Comparison of ENCODE assay signal across 18 cellular contexts in genomic region chr1:61639218-61639617, GRCh38.
DNase-seq lines count a peak whose midpoint lies in the region; ATAC-seq, FAIRE-seq and TF ChIP-seq lines count a peak whose summit lies in the region.
"Had no signal": no experiment of that assay in that cellular context is flagged by ENCODE, and none has a peak within 500 bp of the region (broad histone marks: within the 10 kb centered on the region; RNA-seq: fewer than 3 reads in every experiment).

No MANE protein-coding gene starts in this region.

- TF ChIP-seq CTCF in BE2C (IDR thresholded peaks at IDR 0.05; ENCODE audit: low read depth, low read length), result no peak
- TF ChIP-seq CTCF in H1 (IDR thresholded peaks at IDR 0.05; ENCODE audit: control extremely low read depth in 1 of 3, insufficient read depth in 1 of 3, low read depth in 1 of 3, low read length in 3 of 3), result no peak

- no peak overlapping the region for H4K8ac ChIP-seq in H1 (ENCODE audit: extremely low read depth, insufficient read depth, low read length)

- CTCF ChIA-PET in H1 (lab: Charles Lee; ENCODE audit: partially characterized antibody), result interaction anchor here (0.6 to 2.0 kb wide), 6 partner anchors 8 to 1668 kb away, joined by 3 to 8 read pairs (median 3); no protein-coding TSS in a partner anchor
- CTCF ChIA-PET in activated CD4-positive, alpha-beta T cell treated with anti-CD3 and anti-CD28 coated beads, Interleukin-2, amount 10 ng/mL, durations not matched to agents 7 days and 5 days (lab: Charles Lee), result no interaction called here

- no peak overlapping the region for H3K4me2 ChIP-seq in H1 (ENCODE audit: insufficient read depth in 1 of 2, low read depth in 2 of 2, low read length in 2 of 2)
- H3K4me2 ChIP-seq: GM23338 had no signal

- no peak overlapping the region for H2AK5ac ChIP-seq in H1 (ENCODE audit: low read depth, low read length)

- FAIRE-seq in H1 (lab: Jason Lieb, UNC) (no peak), RCC 7860 (lab: Jason Lieb, UNC) (no peak)

- H3K4me1 ChIP-seq in BE2C, result no peaks in the 10 kb centered on the region
- H3K4me1 ChIP-seq in H1 (replicated peaks in 1 of 4; ENCODE audit: control insufficient read depth in 3 of 4, insufficient read depth in 4 of 4, low read length in 3 of 4), result peaks cover 2 to 8% (median 6%) of the 10 kb centered on the region in 4 experiments; a peak in 3 of 7 replicates
- peaks cover 18% of the 10 kb centered on the region for H3K4me1 ChIP-seq in rectal smooth muscle tissue (ENCODE audit: control insufficient read depth, insufficient read depth, low read length)
- H3K4me1 ChIP-seq: psoas muscle had no signal

- H3K36me3 Mint-ChIP-seq in activated CD4-positive, alpha-beta T cell treated with anti-CD3 and anti-CD28 coated beads, Interleukin-2, amount 10 ng/mL, durations not matched to agents 7 days and 5 days (ENCODE audit: low read depth), result no peaks in the 10 kb centered on the region

- no peak overlapping the region for H2BK12ac ChIP-seq in H1 (ENCODE audit: low read depth, low read length)

- H3K9me3 ChIP-seq in BE2C, result no peaks in the 10 kb centered on the region
- H3K9me3 ChIP-seq in H1 (ENCODE audit: insufficient read depth in 2 of 2, low read depth in 1 of 2, low read length in 1 of 2), result no peaks in the 10 kb centered on the region
- H3K9me3 ChIP-seq: BLaER1 treated with 17β-estradiol and CSF1 and Interleukin-3, amounts not matched to agents 10 nM and 100 nM; psoas muscle had no signal

- no peaks in the 10 kb centered on the region for H3K79me1 ChIP-seq in H1 (ENCODE audit: low read depth, low read length)

- H3K4me3 Mint-ChIP-seq in activated CD4-positive, alpha-beta T cell treated with anti-CD3 and anti-CD28 coated beads, Interleukin-2, amount 10 ng/mL, durations not matched to agents 7 days and 5 days, result no peak overlapping the region
- H3K4me3 Mint-ChIP-seq: activated naive CD8-positive, alpha-beta T cell treated with anti-CD3 and anti-CD28 coated beads, Interleukin-2, amount 50 U/mL, for 24 hours; activated T-cell treated with anti-CD3 and anti-CD28 coated beads, Interleukin-2, amount 50 U/mL, for 4 hours; GM23338; T-helper 1 cell treated with Interleukin-12 subunit alpha and Interleukin-12 subunit beta and Interleukin-4 antibody, amounts not matched to agents 30 μg/mL and 1 μg/mL, for 36 hours had no signal

- H3K79me2 ChIP-seq in H1 (ENCODE audit: control insufficient read depth in 1 of 2, insufficient read depth in 2 of 2, low read length in 2 of 2), result no peaks in the 10 kb centered on the region

- H2BK120ac ChIP-seq in H1 (replicated peaks; ENCODE audit: low read depth, low read length), result no peak overlapping the region

- no peaks in the 10 kb centered on the region for H3K23me2 ChIP-seq in H1 (ENCODE audit: low read depth, low read length)

- WGBS in H1 (ENCODE audit: extremely low coverage in 1 of 2, insufficient coverage in 1 of 2, insufficient read length in 1 of 2, insufficient replicate concordance in 2 of 2, low coverage in 1 of 2, low lambda C conversion rate in 2 of 2, missing lambda C conversion rate in 1 of 2), 2 experiments, result 90% methylated on average over 1 of the region's 1 CpG; no CpG with 5 or more reads in 1 of the 2 experiments

- H3K9ac ChIP-seq in H1 (replicated peaks in 1 of 4; ENCODE audit: extremely low read depth in 1 of 4, low read depth in 3 of 4, low read length in 3 of 4), result no peak overlapping the region
- no peak overlapping the region for H3K9ac ChIP-seq in rectal smooth muscle tissue (ENCODE audit: low read length)
- H3K9ac ChIP-seq: BLaER1 treated with 17β-estradiol and CSF1 and Interleukin-3, amounts not matched to agents 10 nM and 100 nM had no signal

- H3K18ac ChIP-seq in H1 (ENCODE audit: extremely low read depth, low read length), result no peak overlapping the region

- H3K56ac ChIP-seq in H1 (replicated peaks; ENCODE audit: insufficient read length, low read depth, low read length), result no peak overlapping the region

- H3K4me1 Mint-ChIP-seq in activated CD4-positive, alpha-beta T cell treated with anti-CD3 and anti-CD28 coated beads, Interleukin-2, amount 10 ng/mL, durations not matched to agents 7 days and 5 days, result peaks cover 11% of the 10 kb centered on the region

- in situ Hi-C loops in KBM-7 (cut with MboI; ENCODE audit: low pct_unique_long_range_greater_than_20kb, low sequenced_read_pairs), result no loop called here

- no peak overlapping the region for H3K23ac ChIP-seq in H1 (ENCODE audit: insufficient read length)

- H3K4ac ChIP-seq in H1 (replicated peaks; ENCODE audit: insufficient read length, low read depth, low read length), result no peak overlapping the region

- POLR2A ChIA-PET in H1 (lab: Charles Lee; ENCODE audit: partially characterized antibody), result no interaction called here
- POLR2A ChIA-PET in activated CD4-positive, alpha-beta T cell treated with anti-CD3 and anti-CD28 coated beads, Interleukin-2, amount 10 ng/mL, durations not matched to agents 7 days and 5 days (lab: Charles Lee), result no interaction called here

- no peak for TF ChIP-seq RAD21 in H1 (IDR thresholded peaks at IDR 0.05 in 1 of 2, conservative IDR thresholded peaks at IDR 0.05 in 1 of 2; ENCODE audit: low read depth in 2 of 2, low read length in 2 of 2)

- H3K27ac ChIP-seq in H1 (ENCODE audit: low read depth, low read length) (no peak overlapping the region), rectal smooth muscle tissue (ENCODE audit: low read depth, low read length) (peak overlapping the region; percentile 64)
- H3K27ac ChIP-seq: BLaER1 treated with 17β-estradiol and CSF1 and Interleukin-3, amounts not matched to agents 10 nM and 100 nM; psoas muscle had no signal

- H4K5ac ChIP-seq in H1 (ENCODE audit: insufficient read length, low read depth, low read length), result no peak overlapping the region

- no peak overlapping the region for H3K27ac Mint-ChIP-seq in activated CD4-positive, alpha-beta T cell treated with anti-CD3 and anti-CD28 coated beads, Interleukin-2, amount 10 ng/mL, durations not matched to agents 7 days and 5 days
- H3K27ac Mint-ChIP-seq: activated naive CD8-positive, alpha-beta T cell treated with anti-CD3 and anti-CD28 coated beads, Interleukin-2, amount 50 U/mL, for 24 hours; GM23338; T-helper 1 cell treated with Interleukin-12 subunit alpha and Interleukin-12 subunit beta and Interleukin-4 antibody, amounts not matched to agents 30 μg/mL and 1 μg/mL, for 36 hours had no signal

- H2BK5ac ChIP-seq in H1 (ENCODE audit: low read depth, low read length), result no peak overlapping the region

- no peak for TF ChIP-seq POLR2A in H1 (IDR thresholded peaks at IDR 0.05; ENCODE audit: control extremely low read depth in 1 of 2, low read depth in 2 of 2, low read length in 2 of 2)

- no peaks in the 10 kb centered on the region for H3K36me3 ChIP-seq in BE2C
- H3K36me3 ChIP-seq in H1 (ENCODE audit: control insufficient read depth in 2 of 4, insufficient read depth in 4 of 4, low read length in 3 of 4), result no peaks in the 10 kb centered on the region
- no peaks in the 10 kb centered on the region for H3K36me3 ChIP-seq in rectal smooth muscle tissue (ENCODE audit: control insufficient read depth, insufficient read depth, low read length)
- H3K36me3 ChIP-seq: BLaER1 treated with 17β-estradiol and CSF1 and Interleukin-3, amounts not matched to agents 10 nM and 100 nM had no signal

- no peak overlapping the region for H3K14ac ChIP-seq in H1 (ENCODE audit: insufficient read length)

- DNase-seq in BE2C, result peak; percentile 7
- peak; percentile 19 for DNase-seq in NCI-H2196 (lab: John Stamatoyannopoulos, UW; ENCODE audit: unreplicated experiment)
- no peak for DNase-seq in H1 (ENCODE audit: low read depth in 1 of 2, low spot score in 2 of 2)
- DNase-seq in activated CD4-positive, alpha-beta T cell treated with anti-CD3 and anti-CD28 coated beads, Interleukin-2, amount 10 ng/mL, durations not matched to agents 7 days and 5 days, result no peak
- DNase-seq in RCC 7860 (ENCODE audit: low spot score), result no peak
- no peak for DNase-seq in KBM-7
- DNase-seq: activated CD4-positive, alpha-beta T cell treated with anti-CD3 and anti-CD28 coated beads for 48 hours; activated naive CD8-positive, alpha-beta T cell treated with anti-CD3 and anti-CD28 coated beads, Interleukin-2, amount 50 U/mL, for 24 hours; activated T-cell treated with anti-CD3 and anti-CD28 coated beads, Interleukin-2, amount 50 U/mL, for 4 hours; NCI-H2171 treated with DMSO at 0.1 percent for 48 hours; psoas muscle; stimulated activated CD4-positive, alpha-beta T cell treated with anti-CD3 and anti-CD28 coated beads, Interleukin-2, amount 100 ng/mL, for 24 hours had no signal

- H2AFZ ChIP-seq in H1 (ENCODE audit: low read length), result no peak overlapping the region
- H2AFZ ChIP-seq: GM23338 had no signal

- no peak for ATAC-seq in GM18519 (IDR thresholded peaks at IDR 0.05; ENCODE audit: low FRiP score, unreplicated experiment)
- ATAC-seq: activated naive CD8-positive, alpha-beta T cell treated with anti-CD3 and anti-CD28 coated beads, Interleukin-2, amount 50 U/mL, for 24 hours; activated T-cell treated with anti-CD3 and anti-CD28 coated beads, Interleukin-2, amount 50 U/mL, for 4 hours; GM23338; Panc1 had no signal

- no peak overlapping the region for H4K91ac ChIP-seq in H1 (replicated peaks; ENCODE audit: insufficient read length, low read length)

- H3K27me3 ChIP-seq in BE2C, result no peaks in the 10 kb centered on the region
- H3K27me3 ChIP-seq in H1 (replicated peaks in 1 of 4; ENCODE audit: control insufficient read depth in 3 of 4, extremely low read depth in 1 of 4, insufficient read depth in 3 of 4, low read length in 3 of 4), result peaks cover 0 to 6% (median 0%) of the 10 kb centered on the region in 4 experiments; a peak in 1 of 7 replicates
- no peaks in the 10 kb centered on the region for H3K27me3 ChIP-seq in rectal smooth muscle tissue (ENCODE audit: control insufficient read depth, insufficient read depth, low read length)

- no peaks in the 10 kb centered on the region for H4K20me1 ChIP-seq in H1 (replicated peaks in 1 of 2; ENCODE audit: control insufficient read depth in 1 of 2, insufficient read depth in 2 of 2, low read length in 2 of 2)
- H4K20me1 ChIP-seq: BLaER1 treated with 17β-estradiol and CSF1 and Interleukin-3, amounts not matched to agents 10 nM and 100 nM had no signal

- TF ChIP-seq EP300 in H1 (IDR thresholded peaks at IDR 0.05; ENCODE audit: borderline replicate concordance in 1 of 2, low read depth in 2 of 2, low read length in 2 of 2), result no peak

- H2BK20ac ChIP-seq in H1 (ENCODE audit: low read length), result no peak overlapping the region

- no peaks in the 10 kb centered on the region for H3K9me3 Mint-ChIP-seq in activated CD4-positive, alpha-beta T cell treated with anti-CD3 and anti-CD28 coated beads, Interleukin-2, amount 10 ng/mL, durations not matched to agents 7 days and 5 days
- H3K9me3 Mint-ChIP-seq: activated naive CD8-positive, alpha-beta T cell treated with anti-CD3 and anti-CD28 coated beads, Interleukin-2, amount 50 U/mL, for 24 hours; activated T-cell treated with anti-CD3 and anti-CD28 coated beads, Interleukin-2, amount 50 U/mL, for 4 hours; GM23338; T-helper 1 cell treated with Interleukin-12 subunit alpha and Interleukin-12 subunit beta and Interleukin-4 antibody, amounts not matched to agents 30 μg/mL and 1 μg/mL, for 36 hours had no signal

- 0 out of 2 replicates have a peak overlapping the region, but pooled peaks have one; percentile 31 for H2BK15ac ChIP-seq in H1 (ENCODE audit: low read length)

- H3K27me3 Mint-ChIP-seq in activated CD4-positive, alpha-beta T cell treated with anti-CD3 and anti-CD28 coated beads, Interleukin-2, amount 10 ng/mL, durations not matched to agents 7 days and 5 days, result peaks cover 2% of the 10 kb centered on the region

- H3K4me3 ChIP-seq in BE2C (ENCODE audit: low read depth, low read length) (no peak overlapping the region), H1 (ENCODE audit: extremely low read depth in 1 of 4, insufficient read depth in 2 of 4, low read depth in 3 of 4, low read length in 4 of 4) (no peak overlapping the region), rectal smooth muscle tissue (ENCODE audit: low read length) (no peak overlapping the region)
- H3K4me3 ChIP-seq: BLaER1 treated with 17β-estradiol and CSF1 and Interleukin-3, amounts not matched to agents 10 nM and 100 nM; GM23338; psoas muscle had no signal

Comparison
In these comparisons a context has a peak if more than half of its experiments do, and no peak if none do; other contexts are left out.
1. DNase-seq: peak in BE2C (single experiment) and NCI-H2196 (single experiment); none in H1 (0 of 2), activated CD4-positive, alpha-beta T cell treated with anti-CD3 and anti-CD28 coated beads, Interleukin-2, amount 10 ng/mL, durations not matched to agents 7 days and 5 days (single experiment), RCC 7860 (single experiment) and KBM-7 (single experiment).